8 cellular contexts compared by ENCODE assay signal in the genomic region with DNA sequence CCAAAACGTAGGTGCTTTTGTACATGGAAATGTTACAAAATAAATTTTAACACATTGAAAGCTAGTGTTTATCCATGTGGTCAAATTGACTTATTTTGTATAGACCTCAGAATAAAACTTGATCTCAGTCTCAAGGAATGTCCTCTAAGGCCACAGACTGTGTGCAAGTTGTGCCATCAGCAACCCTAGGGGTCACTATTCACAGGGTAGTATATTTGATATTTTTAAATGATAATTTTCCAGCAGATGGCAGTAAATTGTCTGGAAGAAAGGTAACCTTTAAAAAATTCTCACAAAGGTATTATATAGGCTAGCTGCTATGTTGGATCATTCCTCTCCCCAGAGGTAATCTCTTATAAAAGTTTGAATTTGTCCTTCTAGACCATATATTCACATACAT. TPM values are rescaled to one million over a fixed set of nuclear protein-coding genes. Genes with fewer than 3 reads are reported as not detected.
DNase-seq lines count a peak whose midpoint lies in the region; ATAC-seq, FAIRE-seq and TF ChIP-seq lines count a peak whose summit lies in the region.

No MANE protein-coding gene starts in this region.

- no peaks in the 10 kb centered on the region for H3K9me3 Mint-ChIP-seq in CD4-positive, alpha-beta T cell
- no peaks in the 10 kb centered on the region for H3K9me3 Mint-ChIP-seq in GM23338

- no peaks in the 10 kb centered on the region for H3K4me1 ChIP-seq in GM23338 (ENCODE audit: insufficient read depth)

- H3K4me3 Mint-ChIP-seq in CD4-positive, alpha-beta T cell, result no peak overlapping the region
- no peak overlapping the region for H3K4me3 Mint-ChIP-seq in GM23338

- no peak for ATAC-seq in CD4-positive, alpha-beta T cell (ENCODE audit: poor library complexity)
- ATAC-seq in GM23338, result no peak; the same call in 2 of the 3 replicates

- H2AFZ ChIP-seq in GM23338, result no peak overlapping the region

- TF ChIP-seq CTCF in CD4-positive, alpha-beta T cell (IDR thresholded peaks at IDR 0.05), result peak; percentile 51
- TF ChIP-seq CTCF in GM23338 (conservative IDR thresholded peaks at IDR 0.05; ENCODE audit: low read depth in 2 of 2), result peak; percentile 10 to 27; a peak in 2 of 4 replicates

- H3K79me2 ChIP-seq in GM23338 (replicated peaks; ENCODE audit: insufficient read depth), result no peaks in the 10 kb centered on the region

- no peak overlapping the region for H3K4me2 ChIP-seq in GM23338

- DNase-seq in CD4-positive, alpha-beta T cell, result no peak
- no peak for DNase-seq in GM23338 (ENCODE audit: low spot score)
- peak; percentile 60 for DNase-seq in RCC 7860 (ENCODE audit: low spot score)
- DNase-seq in glomerular visceral epithelial cell (ENCODE audit: extremely low spot score), result peak; percentile 37
- no peak for DNase-seq in stimulated activated CD4-positive, alpha-beta T cell treated with anti-CD3 and anti-CD28 coated beads, Interleukin-4, amount 100 ng/mL, for 4 hours
- no peak for DNase-seq in NCI-H187 (lab: John Stamatoyannopoulos, UW)
- DNase-seq in NCI-H1930 (lab: John Stamatoyannopoulos, UW), result no peak
- no peak for DNase-seq in occipital lobe (lab: John Stamatoyannopoulos, UW)

- no peaks in the 10 kb centered on the region for H3K36me3 ChIP-seq in GM23338 (ENCODE audit: insufficient read depth)

- no peaks in the 10 kb centered on the region for H3F3A ChIP-seq in GM23338 (replicated peaks; ENCODE audit: low read depth)

- intact Hi-C loops in CD4-positive, alpha-beta T cell (cut with DNase I, micrococcal nuclease), result loop anchor here in 1 of 2 experiments (2.0 kb wide), 1 partner anchor 86 kb away; no protein-coding TSS in a partner anchor

- no peak overlapping the region for H3K27ac Mint-ChIP-seq in CD4-positive, alpha-beta T cell
- no peak overlapping the region for H3K27ac Mint-ChIP-seq in GM23338

- H3K9me3 ChIP-seq in CD4-positive, alpha-beta T cell (ENCODE audit: control insufficient read depth, low read length), result no peaks in the 10 kb centered on the region

- no peak overlapping the region for H3K4me3 ChIP-seq in GM23338

- no peaks in the 10 kb centered on the region for H3K27me3 Mint-ChIP-seq in CD4-positive, alpha-beta T cell
- H3K27me3 Mint-ChIP-seq in GM23338 (ENCODE audit: insufficient read depth, low read depth, poor library complexity), result peaks cover 3% of the 10 kb centered on the region

- no peaks in the 10 kb centered on the region for H3K36me3 Mint-ChIP-seq in CD4-positive, alpha-beta T cell (ENCODE audit: low read depth)
- H3K36me3 Mint-ChIP-seq in GM23338 (ENCODE audit: low read depth), result no peaks in the 10 kb centered on the region

- CTCF ChIA-PET in CD4-positive, alpha-beta T cell (lab: Charles Lee), result interaction anchor here (1.8 kb wide), 1 partner anchor 87 kb away, joined by 6 read pairs; no protein-coding TSS in a partner anchor

- peaks cover 19% of the 10 kb centered on the region for H3K4me1 Mint-ChIP-seq in CD4-positive, alpha-beta T cell (ENCODE audit: low read depth)
- H3K4me1 Mint-ChIP-seq in GM23338, result peaks cover 3% of the 10 kb centered on the region; the same call in 2 of the 3 replicates

- H4K20me1 ChIP-seq in GM23338 (replicated peaks; ENCODE audit: insufficient read depth), result no peaks in the 10 kb centered on the region

- H3K9me2 ChIP-seq in GM23338 (ENCODE audit: insufficient read depth), result no peaks in the 10 kb centered on the region

- FAIRE-seq in RCC 7860 (lab: Jason Lieb, UNC), result peak; percentile 87

- POLR2A ChIA-PET in CD4-positive, alpha-beta T cell (lab: Charles Lee), result interaction anchor here (0.9 to 1.3 kb wide), 3 partner anchors 13 to 87 kb away, joined by 3 to 4 read pairs (median 4); partner anchors contain the start of genes CBX3 and SNX10

- no peaks in the 10 kb centered on the region for H3K27me3 ChIP-seq in CD4-positive, alpha-beta T cell (ENCODE audit: control insufficient read depth, insufficient read depth, low read length)
- H3K27me3 ChIP-seq in GM23338 (ENCODE audit: insufficient read depth), result no peaks in the 10 kb centered on the region

- no peak overlapping the region for H3K27ac ChIP-seq in CD4-positive, alpha-beta T cell (ENCODE audit: low read depth, low read length)
- H3K27ac ChIP-seq in GM23338 (ENCODE audit: low read depth), result no peak overlapping the region

TF ChIP-seq in GM23338, 12 proteins besides CTCF, POLR2A, EP300 and RAD21:
- no peak for TF ChIP-seq NANOG (IDR thresholded peaks at IDR 0.05; ENCODE audit: borderline replicate concordance)
- TF ChIP-seq CREB1 (CRISPR knock-in tag; IDR thresholded peaks at IDR 0.05; ENCODE audit: low read depth), result no peak
- no peak for TF ChIP-seq ZNF331 (CRISPR knock-in tag; IDR thresholded peaks at IDR 0.05; ENCODE audit: low read depth)
- no peak for TF ChIP-seq POLR2AphosphoS5 (IDR thresholded peaks at IDR 0.05; ENCODE audit: low read depth)
- no peak for TF ChIP-seq JUNB (IDR thresholded peaks at IDR 0.05; ENCODE audit: unreplicated experiment)
- no peak for TF ChIP-seq STAT1 (IDR thresholded peaks at IDR 0.05; ENCODE audit: unreplicated experiment)
- no peak for TF ChIP-seq EZH2 (IDR thresholded peaks at IDR 0.05; ENCODE audit: low read depth, unreplicated experiment)
- TF ChIP-seq ZNF114 (CRISPR knock-in tag; IDR thresholded peaks at IDR 0.05), result no peak
- no peak for TF ChIP-seq EZH2phosphoT487 (IDR thresholded peaks at IDR 0.05; ENCODE audit: unreplicated experiment)

RNA-seq across cellular contexts. Expression of gene SNX10, which starts 12.9 kb away (rescaled TPM):
- total RNA-seq in CD4-positive, alpha-beta T cell, result 1 to 10 TPM; 4.6 to 5.8 TPM
- total RNA-seq in GM23338 (2014; rRNA removed; shearing (Covaris generic)), result 14.6 and 17.8 TPM in 2 replicates
- 13.8 and 15.8 TPM in 2 replicates for polyA plus RNA-seq in GM23338 (2016; fragmentation: Nextera tagmentation; extraction: Ambion mirVana)
- 61.5 TPM for total RNA-seq in occipital lobe

Comparison
In these comparisons a context has a peak if more than half of its experiments do, and no peak if none do; other contexts are left out.
1. DNase-seq: peak in RCC 7860 (single experiment) and glomerular visceral epithelial cell (single experiment); none in CD4-positive, alpha-beta T cell (0 of 10), GM23338 (single experiment), stimulated activated CD4-positive, alpha-beta T cell treated with anti-CD3 and anti-CD28 coated beads, Interleukin-4, amount 100 ng/mL, for 4 hours (0 of 2), NCI-H187 (0 of 2), NCI-H1930 (0 of 2) and occipital lobe (single experiment).